Comparison of ENCODE assay signal across 8 cellular contexts in genomic region chr20:45362804-45363610, GRCh38. TPM values are rescaled to one million over a fixed set of nuclear protein-coding genes. Genes with fewer than 3 reads are reported as not detected.
A peak's percentile ranks its signal among the peaks of the same experiment; 100 is the strongest.
DNase-seq lines count a peak whose midpoint lies in the region; ATAC-seq, FAIRE-seq and TF ChIP-seq lines count a peak whose summit lies in the region.

Gene SYS1 (plus strand): TSS chr20:45363156. CDS start chr20:45363532, 376 bp downstream.

- peaks cover 28% of the 10 kb centered on the region for H3K4me1 ChIP-seq in Karpas-422 (ENCODE audit: low read length)
- peaks cover 37 to 59% (median 52%) of the 10 kb centered on the region in 4 donors for H3K4me1 ChIP-seq in esophagus muscularis mucosa
- peaks cover 17 to 28% of the 10 kb centered on the region in 2 donors for H3K4me1 ChIP-seq in muscle layer of duodenum (ENCODE audit: control insufficient read depth in 1 of 2, insufficient read depth in 2 of 2, low read length in 2 of 2)

- FAIRE-seq in RCC 7860 (lab: Jason Lieb, UNC), result peak; percentile 86

- peak within 1 kb of the TSS; percentile 95 for H3K27ac Mint-ChIP-seq in activated T-cell treated with anti-CD3 and anti-CD28 coated beads, Interleukin-2, amount 50 U/mL, for 72 hours

- no peak for TF ChIP-seq EP300 in esophagus muscularis mucosa (IDR thresholded peaks at IDR 0.05)

- TF ChIP-seq POLR2A in esophagus muscularis mucosa (IDR thresholded peaks at IDR 0.05; ENCODE audit: low read depth), result peak; percentile 73

- H3K4me1 Mint-ChIP-seq in activated T-cell treated with anti-CD3 and anti-CD28 coated beads, Interleukin-2, amount 50 U/mL, for 72 hours (ENCODE audit: low read depth), result peaks cover 46% of the 10 kb centered on the region

- H3K27me3 Mint-ChIP-seq in activated T-cell treated with anti-CD3 and anti-CD28 coated beads, Interleukin-2, amount 50 U/mL, for 72 hours (ENCODE audit: low read depth), result no peaks in the 10 kb centered on the region

- no peaks in the 10 kb centered on the region for H3K9me3 Mint-ChIP-seq in activated T-cell treated with anti-CD3 and anti-CD28 coated beads, Interleukin-2, amount 50 U/mL, for 72 hours

- H4K20me1 ChIP-seq in Karpas-422 (ENCODE audit: insufficient read depth, low read depth, low read length), result peaks cover 27% of the 10 kb centered on the region

- peak within 1 kb of the TSS; percentile 99 for H2AFZ ChIP-seq in Karpas-422 (ENCODE audit: low read length)

- DNase-seq in Daoy (ENCODE audit: low read depth) (peak; percentile 99), Karpas-422 (peak; percentile 99), RCC 7860 (ENCODE audit: low spot score) (peak; percentile 100), esophagus muscularis mucosa (ENCODE audit: extremely low spot score) (peak; percentile 99)
- peak; percentile 98 to 99 for DNase-seq in activated T-cell treated with anti-CD3 and anti-CD28 coated beads, Interleukin-2, amount 50 U/mL, for 72 hours
- peak; percentile 96 to 98 for DNase-seq in stimulated activated CD8-positive, alpha-beta memory T cell treated with anti-CD3 and anti-CD28 coated beads, Interleukin-7, amount 100 ng/mL, for 4 hours (ENCODE audit: low read depth in 2 of 2)

- H3K36me3 ChIP-seq in Karpas-422 (ENCODE audit: insufficient read depth, low read length) (no peaks in the 10 kb centered on the region; the same call in 1 of the 2 replicates), esophagus muscularis mucosa (peaks cover 22 to 32% (median 27%) of the 10 kb centered on the region in 4 donors), muscle layer of duodenum (ENCODE audit: control insufficient read depth in 1 of 2, insufficient read depth in 2 of 2, low read length in 2 of 2) (peaks cover 25 to 44% of the 10 kb centered on the region in 2 donors)

- H3K9ac ChIP-seq in Karpas-422 (ENCODE audit: low read length), result peak within 1 kb of the TSS; percentile 93

- H3K9me3 ChIP-seq in Karpas-422 (ENCODE audit: low read length) (no peaks in the 10 kb centered on the region), esophagus muscularis mucosa (no peaks in the 10 kb centered on the region), muscle layer of duodenum (ENCODE audit: control insufficient read depth in 1 of 2, low read length in 2 of 2) (no peaks in the 10 kb centered on the region)

- H3K36me3 Mint-ChIP-seq in activated T-cell treated with anti-CD3 and anti-CD28 coated beads, Interleukin-2, amount 50 U/mL, for 72 hours (ENCODE audit: insufficient read depth in 2 of 2), result peaks cover 0 to 2% of the 10 kb centered on the region in 2 donors

- H3K4me3 ChIP-seq in Karpas-422 (ENCODE audit: low read length), result peak within 1 kb of the TSS; percentile 91
- H3K4me3 ChIP-seq in esophagus muscularis mucosa, result peak within 1 kb of the TSS; percentile 69 to 73 (median 69)
- peak within 1 kb of the TSS; percentile 74 to 83 for H3K4me3 ChIP-seq in muscle layer of duodenum (ENCODE audit: low read depth in 1 of 2, low read length in 2 of 2)

- peak within 1 kb of the TSS; percentile 87 for H3K4me2 ChIP-seq in Karpas-422 (ENCODE audit: low read depth, low read length, poor library complexity, severe bottlenecking)

- no peaks in the 10 kb centered on the region for H3K79me2 ChIP-seq in Karpas-422 (ENCODE audit: low read length)

- intact Hi-C loops in esophagus muscularis mucosa (cut with DNase I), result no loop called here

- TF ChIP-seq CTCF in esophagus muscularis mucosa (IDR thresholded peaks at IDR 0.05), result peak; percentile 87 to 96 (median 93)

- H3K9me2 ChIP-seq in Karpas-422 (replicated peaks; ENCODE audit: insufficient read depth, low read length), result no peaks in the 10 kb centered on the region

- H3K27ac ChIP-seq in Karpas-422 (ENCODE audit: low read length), result peak within 1 kb of the TSS; percentile 52; the same call in 1 of the 2 replicates
- H3K27ac ChIP-seq in esophagus muscularis mucosa (replicated peaks in 1 of 4), result peak within 1 kb of the TSS; percentile 91 to 96 (median 93)
- peak within 1 kb of the TSS; percentile 88 for H3K27ac ChIP-seq in muscle layer of duodenum (ENCODE audit: low read length)

- peak; percentile 67 for ATAC-seq in GM21825 (IDR thresholded peaks at IDR 0.05; ENCODE audit: unreplicated experiment)
- peak; percentile 86 to 88 for ATAC-seq in activated T-cell treated with anti-CD3 and anti-CD28 coated beads, Interleukin-2, amount 50 U/mL, for 72 hours (replicated peaks in 1 of 2)

- H3K4me3 Mint-ChIP-seq in activated T-cell treated with anti-CD3 and anti-CD28 coated beads, Interleukin-2, amount 50 U/mL, for 72 hours, result peak within 1 kb of the TSS; percentile 91 to 95

- H3K27me3 ChIP-seq in Karpas-422 (ENCODE audit: low read length) (no peaks in the 10 kb centered on the region), esophagus muscularis mucosa (no peaks in the 10 kb centered on the region), muscle layer of duodenum (ENCODE audit: low read depth, low read length) (no peaks in the 10 kb centered on the region)

- WGBS in esophagus muscularis mucosa, result under 1% methylated on average over 44 of the region's 55 CpGs

RNA-seq across cellular contexts. Expression of gene SYS1, which starts in this region (rescaled TPM):
- total RNA-seq in Daoy (2014; rRNA removed; shearing (Covaris generic)), result 12.5 and 13.3 TPM in 2 replicates
- 18.6 and 34.5 TPM in 2 replicates for total RNA-seq in Karpas-422 (2014; rRNA removed; shearing (Covaris generic); ENCODE audit: low replicate concordance)
- total RNA-seq in activated T-cell treated with anti-CD3 and anti-CD28 coated beads, Interleukin-2, amount 50 U/mL, for 72 hours, result 10 to 100 TPM; 35.4 to 38.8 TPM
- total RNA-seq in esophagus muscularis mucosa, result 10 to 100 TPM; 28.2 to 48.4 (median 42.5) TPM

Comparison
In these comparisons a context has a peak if more than half of its experiments do, and no peak if none do; other contexts are left out.
1. Peak in every context shown above with its lines: DNase-seq, ATAC-seq, H3K4me3 ChIP-seq and H3K27ac ChIP-seq.